21 cellular contexts compared by ENCODE assay signal in genomic region chr3:111619833-111620232, GRCh38. TPM values are rescaled to one million over a fixed set of nuclear protein-coding genes. Genes with fewer than 3 reads are reported as not detected.
DNase-seq lines count a peak whose midpoint lies in the region; ATAC-seq, FAIRE-seq and TF ChIP-seq lines count a peak whose summit lies in the region.
"Had no signal": no experiment of that assay in that cellular context is flagged by ENCODE, and none has a peak within 500 bp of the region (broad histone marks: within the 10 kb centered on the region; RNA-seq: fewer than 3 reads in every experiment).

No MANE protein-coding gene starts in this region.

- no peak overlapping the region for H2BK20ac ChIP-seq in H9 (ENCODE audit: low read depth, low read length, poor library complexity, severe bottlenecking)

- no peak overlapping the region for H3K4ac ChIP-seq in H9 (ENCODE audit: low read depth, low read length)

- TF ChIP-seq CTCF in keratinocyte (optimal IDR thresholded peaks at IDR 0.05 in 1 of 3, IDR thresholded peaks at IDR 0.05 in 1 of 3, conservative IDR thresholded peaks at IDR 0.05 in 1 of 3; ENCODE audit: extremely low read depth in 1 of 3, insufficient read depth in 2 of 3, low read length in 3 of 3) (no peak), H9 (conservative IDR thresholded peaks at IDR 0.05) (no peak)

- H3K79me2 ChIP-seq in keratinocyte (ENCODE audit: control insufficient read depth, insufficient read depth, low read length): no peaks in the 10 kb centered on the region
- no peaks in the 10 kb centered on the region for H3K79me2 ChIP-seq in H9 (ENCODE audit: insufficient read depth, low read length)

- H3K4me2 ChIP-seq in keratinocyte (ENCODE audit: control insufficient read depth, extremely low read depth, insufficient read depth, low read depth, low read length): no peak overlapping the region
- no peak overlapping the region for H3K4me2 ChIP-seq in H9 (ENCODE audit: insufficient read depth, insufficient read length, low read length)
- H3K4me2 ChIP-seq: BLaER1 had no signal

- peaks cover 11 to 16% of the 10 kb centered on the region in 2 experiments for H3K9me3 Mint-ChIP-seq in H9
- H3K9me3 Mint-ChIP-seq: activated T-cell treated with anti-CD3 and anti-CD28 coated beads, Interleukin-2, amount 50 U/mL, for 4 hours had no signal

- H4K20me1 ChIP-seq in keratinocyte (ENCODE audit: control insufficient read depth, extremely low read depth, insufficient read depth, low read length): no peaks in the 10 kb centered on the region
- no peaks in the 10 kb centered on the region for H4K20me1 ChIP-seq in H9 (ENCODE audit: control insufficient read depth, insufficient read depth, insufficient read length)
- H4K20me1 ChIP-seq: BLaER1 had no signal

- H3T11ph ChIP-seq in H9 (ENCODE audit: low read length): no peak overlapping the region

- H3K27ac ChIP-seq in keratinocyte (ENCODE audit: control insufficient read depth, insufficient read depth, low read length): peak overlapping the region; percentile 13
- H3K27ac ChIP-seq in H9 (ENCODE audit: insufficient read length, low read depth, low read length): no peak overlapping the region
- H3K27ac ChIP-seq: 22Rv1, adrenal gland, BLaER1, SK-N-MC, spleen had no signal

- no peak overlapping the region for H4K8ac ChIP-seq in H9 (replicated peaks; ENCODE audit: insufficient read length, low read depth, low read length)

- no peak overlapping the region for H3K27ac Mint-ChIP-seq in H9

- H3K23me2 ChIP-seq in H9 (ENCODE audit: insufficient read length, low read depth, low read length, poor library complexity, severe bottlenecking): no peaks in the 10 kb centered on the region

- H2AFZ ChIP-seq in keratinocyte (ENCODE audit: control insufficient read depth, low read length) (no peak overlapping the region), H9 (ENCODE audit: low read length) (no peak overlapping the region)

- no peak overlapping the region for H2AK5ac ChIP-seq in H9 (ENCODE audit: insufficient read length, low read length)

- no peak overlapping the region for H2BK120ac ChIP-seq in H9 (ENCODE audit: low read depth, low read length, poor library complexity, severe bottlenecking)

- H3K9ac ChIP-seq in keratinocyte (ENCODE audit: control insufficient read depth, extremely low read depth, insufficient read depth, low read length) (no peak overlapping the region), H9 (ENCODE audit: extremely low read depth, insufficient read length, low read length) (no peak overlapping the region)
- H3K9ac ChIP-seq: BLaER1 had no signal

- H3K23ac ChIP-seq in H9 (ENCODE audit: insufficient read length, low read depth, low read length): no peak overlapping the region

- H3K4me3 Mint-ChIP-seq in H9: no peak overlapping the region
- H3K4me3 Mint-ChIP-seq: activated CD4-positive, alpha-beta T cell treated with anti-CD3 and anti-CD28 coated beads, Interleukin-2, amount 10 ng/mL, durations not matched to agents 24 days and 14 days; activated T-cell treated with anti-CD3 and anti-CD28 coated beads, Interleukin-2, amount 50 U/mL, for 4 hours had no signal

- H3K79me1 ChIP-seq in H9 (ENCODE audit: insufficient read depth, low read depth, low read length, poor library complexity, severe bottlenecking): no peaks in the 10 kb centered on the region

- peak; percentile 74 for FAIRE-seq in keratinocyte (lab: Jason Lieb, UNC)

- H3K4me3 ChIP-seq in keratinocyte (ENCODE audit: control insufficient read depth in 2 of 3, extremely low read depth in 1 of 3, insufficient read depth in 2 of 3, low read depth in 1 of 3, low read length in 3 of 3): no peak overlapping the region
- H3K4me3 ChIP-seq: adrenal gland, BLaER1, SK-N-MC, spleen had no signal

- H2BK12ac ChIP-seq in H9 (ENCODE audit: insufficient read length, low read depth, low read length): no peak overlapping the region

- no peak for ATAC-seq in HG03095 (IDR thresholded peaks at IDR 0.05; ENCODE audit: unreplicated experiment)
- ATAC-seq: activated T-cell treated with anti-CD3 and anti-CD28 coated beads, Interleukin-2, amount 50 U/mL, for 4 hours had no signal

- DNase-seq in NCI-H1417 (lab: John Stamatoyannopoulos, UW): peak in 2 of 3 experiments; percentile 22 to 53
- DNase-seq in NCI-H1417 treated with DMSO at 0.1 percent for 48 hours (lab: John Stamatoyannopoulos, UW): no peak
- DNase-seq in HS-27A (ENCODE audit: low read depth): peak; percentile 35
- peak; percentile 35 for DNase-seq in T1000 (lab: John Stamatoyannopoulos, UW)
- peak; percentile 72 for DNase-seq in keratinocyte (ENCODE audit: low read depth, low spot score)
- no peak for DNase-seq in H9
- DNase-seq in activated CD4-positive, CD25-positive, alpha-beta regulatory T cell (lab: John Stamatoyannopoulos, UW): no peak
- DNase-seq: activated CD4-positive, alpha-beta T cell treated with anti-CD3 and anti-CD28 coated beads, Interleukin-2, amount 10 ng/mL, durations not matched to agents 24 days and 14 days; activated T-cell treated with anti-CD3 and anti-CD28 coated beads, Interleukin-2, amount 50 U/mL, for 4 hours; adrenal gland; DMS53; foreskin melanocyte; KG1; NCI-H1436; spleen; stimulated activated naive CD4-positive, alpha-beta T cell had no signal

- peaks cover 20% of the 10 kb centered on the region for H3K4me1 ChIP-seq in keratinocyte (ENCODE audit: control insufficient read depth, extremely low read depth, insufficient read depth, low read length)
- no peaks in the 10 kb centered on the region for H3K4me1 ChIP-seq in H9 (ENCODE audit: insufficient read depth, low read length)
- H3K4me1 ChIP-seq: adrenal gland, BLaER1 had no signal

- no peak overlapping the region for H2BK5ac ChIP-seq in H9 (ENCODE audit: insufficient read length, low read length)

- no peaks in the 10 kb centered on the region for H3K27me3 ChIP-seq in keratinocyte (ENCODE audit: control insufficient read depth, extremely low read depth, insufficient read depth, low read length)
- H3K27me3 ChIP-seq in H9 (ENCODE audit: insufficient read depth, low read length): no peaks in the 10 kb centered on the region
- H3K27me3 ChIP-seq: adrenal gland, BLaER1, spleen had no signal

- H3K27me3 Mint-ChIP-seq in H9 (ENCODE audit: low read depth): no peaks in the 10 kb centered on the region
- H3K27me3 Mint-ChIP-seq: activated CD4-positive, alpha-beta T cell treated with anti-CD3 and anti-CD28 coated beads, Interleukin-2, amount 10 ng/mL, durations not matched to agents 24 days and 14 days had no signal

- WGBS in H9 (ENCODE audit: extremely low coverage, insufficient read length, low lambda C conversion rate): no CpG with 5 or more reads among the region's 3 CpGs

- H3K18ac ChIP-seq in H9 (ENCODE audit: insufficient read length, low read depth, low read length): no peak overlapping the region

- H4K5ac ChIP-seq in H9 (ENCODE audit: insufficient read length, low read depth, low read length): no peak overlapping the region

- no peaks in the 10 kb centered on the region for H3K4me1 Mint-ChIP-seq in H9

- dilution Hi-C loops in keratinocyte (cut with MboI; ENCODE audit: extremely low pct_ligation_motif_present, low sequenced_read_pairs): no loop called here

- H3K9me1 ChIP-seq in keratinocyte (ENCODE audit: control insufficient read depth, extremely low read depth, insufficient read depth, low read length): no peaks in the 10 kb centered on the region

- no peaks in the 10 kb centered on the region for H3K9me3 ChIP-seq in keratinocyte (ENCODE audit: control insufficient read depth, low read depth, low read length)
- no peaks in the 10 kb centered on the region for H3K9me3 ChIP-seq in H9 (ENCODE audit: control insufficient read depth, low read depth, low read length)
- H3K9me3 ChIP-seq: adrenal gland had no signal

- H3K56ac ChIP-seq in H9 (ENCODE audit: insufficient read length, low read depth, low read length): no peak overlapping the region

- H3K36me3 Mint-ChIP-seq in H9 (ENCODE audit: insufficient read depth in 1 of 3, low read depth in 3 of 3): peaks cover 0 to 9% (median 3%) of the 10 kb centered on the region in 3 experiments; a peak in 5 of 7 replicates

- H2BK15ac ChIP-seq in H9 (ENCODE audit: low read depth, low read length): no peak overlapping the region

- no peaks in the 10 kb centered on the region for H3K36me3 ChIP-seq in keratinocyte (ENCODE audit: control insufficient read depth in 2 of 2, extremely low read depth in 1 of 2, insufficient read depth in 2 of 2, low read length in 2 of 2)
- H3K36me3 ChIP-seq: adrenal gland had no signal

- H4K91ac ChIP-seq in H9 (ENCODE audit: insufficient read length, low read depth, low read length): no peak overlapping the region

- no peak overlapping the region for H3K14ac ChIP-seq in H9 (ENCODE audit: insufficient read depth, low read length)

RNA-seq across cellular contexts. Expression of gene ZBED2, which starts 24.7 kb away (rescaled TPM):
- polyA plus RNA-seq in keratinocyte: 81.8 to 124 TPM (median 120 TPM) in 3 replicates
- polyA plus RNA-seq in keratinocyte (2011; ENCODE audit: low read depth): 15.2 TPM
- polyA plus RNA-seq in keratinocyte (2011; cell fraction: cytosol; rRNA removed): 92.8 and 126 TPM in 2 replicates
- 110 and 127 TPM in 2 replicates for polyA plus RNA-seq in keratinocyte (2011; cell fraction: nucleus; rRNA removed)
- polyA plus RNA-seq in keratinocyte (2012; ENCODE audit: low replicate concordance): 34.1 and 119 TPM in 2 replicates
- polyA minus RNA-seq in keratinocyte: 42.4 to 73.9 TPM (median 48.8 TPM) in 3 replicates
- polyA minus RNA-seq in keratinocyte (2011; cell fraction: cytosol; rRNA and poly(A)+ RNA removed): 60.4 TPM
- 33.4 and 52.2 TPM in 2 replicates for polyA minus RNA-seq in keratinocyte (2011; cell fraction: nucleus; rRNA and poly(A)+ RNA removed)
- total RNA-seq in H9 (2021): not detected in 2 replicates
- total RNA-seq: posterior vena cava had no signal
- polyA plus RNA-seq: adrenal gland had no signal

RNA-seq across cellular contexts. Expression of gene PLCXD2, which starts 54.6 kb away (rescaled TPM):
- polyA plus RNA-seq in keratinocyte: 5.9 to 10.9 TPM (median 9.8 TPM) in 3 replicates
- 2.6 TPM for polyA plus RNA-seq in keratinocyte (2011; ENCODE audit: low read depth)
- polyA plus RNA-seq in keratinocyte (2011; cell fraction: cytosol; rRNA removed): 10.5 and 14.0 TPM in 2 replicates
- polyA plus RNA-seq in keratinocyte (2011; cell fraction: nucleus; rRNA removed): 9.5 and 10.5 TPM in 2 replicates
- polyA plus RNA-seq in keratinocyte (2012; ENCODE audit: low replicate concordance): 2.2 and 9.5 TPM in 2 replicates
- 4.2 to 14.5 TPM (median 5.5 TPM) in 3 replicates for polyA minus RNA-seq in keratinocyte
- 3.1 TPM for polyA minus RNA-seq in keratinocyte (2011; cell fraction: cytosol; rRNA and poly(A)+ RNA removed)
- polyA minus RNA-seq in keratinocyte (2011; cell fraction: nucleus; rRNA and poly(A)+ RNA removed): 16.5 and 29.0 TPM in 2 replicates
- total RNA-seq in H9 (2021): 1.5 and 1.7 TPM in 2 replicates

Comparison
In these comparisons a context has a peak if more than half of its experiments do, and no peak if none do; other contexts are left out.
1. DNase-seq: peak in NCI-H1417 (2 of 3), HS-27A (single experiment), T1000 (single experiment) and keratinocyte (single experiment); none in NCI-H1417 treated with DMSO at 0.1 percent for 48 hours (single experiment), H9 (single experiment) and activated CD4-positive, CD25-positive, alpha-beta regulatory T cell (0 of 4).